ENCODE assay signal across 6 cellular contexts in genomic region chr4:144049495-144050437, GRCh38. TPM values are rescaled to one million over a fixed set of nuclear protein-coding genes. Genes with fewer than 3 reads are reported as not detected.
"Had no signal": no experiment of that assay in that cellular context is flagged by ENCODE, and none has a peak within 500 bp of the region (broad histone marks: within the 10 kb centered on the region; RNA-seq: fewer than 3 reads in every experiment).

No MANE protein-coding gene starts in this region.

RNA-seq across cellular contexts. Expression of gene GYPB, which starts 30.6 kb away (rescaled TPM):
- total RNA-seq: GM23248, H4, H7, HFFc6, HT1080 had no signal
- polyA plus RNA-seq: IgD-negative memory B cell had no signal
